Comparison of ENCODE assay signal across 1 cellular context in the genomic region with DNA sequence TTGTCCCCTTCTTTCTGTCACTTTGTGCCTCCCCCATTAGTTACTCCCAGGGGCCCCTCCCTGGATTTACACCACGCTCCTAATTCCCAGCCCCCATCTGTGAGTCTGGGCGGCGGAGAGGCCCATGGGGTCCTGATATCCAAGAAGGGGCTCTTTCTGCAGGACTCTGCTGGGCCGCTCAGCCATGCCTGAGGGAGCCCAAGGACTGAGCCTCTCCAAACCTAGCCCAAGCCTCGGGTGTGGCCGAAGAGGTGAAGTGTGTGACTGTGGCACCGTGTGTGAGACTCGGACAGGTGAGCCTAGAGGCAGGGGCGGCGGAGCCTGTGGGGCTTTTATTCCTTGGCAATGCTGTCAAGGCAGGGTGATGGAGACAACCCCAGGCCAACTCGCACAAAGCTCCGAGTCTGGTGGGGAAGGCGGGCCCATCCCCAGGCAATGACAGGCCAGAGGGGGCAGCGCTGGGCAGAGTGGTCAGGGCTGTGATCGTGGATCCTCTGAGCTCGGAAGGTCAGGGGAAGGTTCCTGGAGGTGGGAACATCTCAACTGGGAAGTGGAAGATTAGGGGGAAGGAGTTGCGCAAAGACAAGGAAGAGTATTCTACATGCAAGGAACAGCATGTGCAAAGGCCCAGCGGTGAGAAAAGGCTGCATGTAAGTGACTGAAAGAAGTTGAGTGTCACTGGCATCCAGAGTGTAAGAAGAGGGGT.
A peak's percentile ranks its signal among the peaks of the same experiment; 100 is the strongest.
TF ChIP-seq lines count a peak whose summit lies in the region.

No MANE protein-coding gene starts in this region.

TF ChIP-seq in K562, 482 proteins besides CTCF, POLR2A, EP300 and RAD21 (continues in another document):
- TF ChIP-seq ZNF436 (CRISPR knock-in tag; IDR thresholded peaks at IDR 0.05) (no peak), NFXL1 (CRISPR knock-in tag; IDR thresholded peaks at IDR 0.05) (no peak), HDAC2 (IDR thresholded peaks at IDR 0.05) (peak; percentile 34; the same call in 1 of the 2 replicates), ETV5 (CRISPR knock-in tag; IDR thresholded peaks at IDR 0.05; ENCODE audit: low read depth) (0 out of 2 replicates have a peak, but pooled peaks have one; percentile 18), TAL1 (IDR thresholded peaks at IDR 0.05) (no peak), ZBTB17 (CRISPR knock-in tag; IDR thresholded peaks at IDR 0.05) (no peak), NR2F6 (CRISPR knock-in tag; IDR thresholded peaks at IDR 0.05) (no peak), ZNF140 (CRISPR knock-in tag; IDR thresholded peaks at IDR 0.05) (no peak), XRCC5 (IDR thresholded peaks at IDR 0.05; ENCODE audit: low read depth, low read length) (no peak), CTBP1 (IDR thresholded peaks at IDR 0.05; ENCODE audit: borderline replicate concordance) (no peak), GATA2 (CRISPR knock-in tag; IDR thresholded peaks at IDR 0.05) (no peak), ZC3H11A (IDR thresholded peaks at IDR 0.05; ENCODE audit: low read depth, low read length) (no peak), HMG20A (CRISPR knock-in tag; conservative IDR thresholded peaks at IDR 0.05) (no peak), ZFP30 (CRISPR knock-in tag; IDR thresholded peaks at IDR 0.05; ENCODE audit: borderline replicate concordance) (no peak), KLF1 (tag; IDR thresholded peaks at IDR 0.05) (no peak), MTA3 (IDR thresholded peaks at IDR 0.05; ENCODE audit: borderline replicate concordance) (no peak; the same call in 1 of the 2 replicates), SPI1 (IDR thresholded peaks at IDR 0.05; ENCODE audit: borderline replicate concordance, low read depth, low read length) (no peak), MAFF (IDR thresholded peaks at IDR 0.05; ENCODE audit: low read length) (no peak), TEAD1 (CRISPR knock-in tag; IDR thresholded peaks at IDR 0.05) (no peak), CEBPG (CRISPR knock-in tag; IDR thresholded peaks at IDR 0.05) (0 out of 2 replicates have a peak, but pooled peaks have one; percentile 53), CEBPG (tag; conservative IDR thresholded peaks at IDR 0.05 in 1 of 2, IDR thresholded peaks at IDR 0.05 in 1 of 2) (0 out of 4 replicates have a peak, but pooled peaks of 1 of the 2 experiments have one; percentile 43), ZC3H8 (IDR thresholded peaks at IDR 0.05) (no peak), ZNF717 (CRISPR knock-in tag; IDR thresholded peaks at IDR 0.05) (no peak), HNRNPLL (IDR thresholded peaks at IDR 0.05; ENCODE audit: low read depth, low read length, poor library complexity, severe bottlenecking) (no peak)
- TF ChIP-seq, protein P1, sequence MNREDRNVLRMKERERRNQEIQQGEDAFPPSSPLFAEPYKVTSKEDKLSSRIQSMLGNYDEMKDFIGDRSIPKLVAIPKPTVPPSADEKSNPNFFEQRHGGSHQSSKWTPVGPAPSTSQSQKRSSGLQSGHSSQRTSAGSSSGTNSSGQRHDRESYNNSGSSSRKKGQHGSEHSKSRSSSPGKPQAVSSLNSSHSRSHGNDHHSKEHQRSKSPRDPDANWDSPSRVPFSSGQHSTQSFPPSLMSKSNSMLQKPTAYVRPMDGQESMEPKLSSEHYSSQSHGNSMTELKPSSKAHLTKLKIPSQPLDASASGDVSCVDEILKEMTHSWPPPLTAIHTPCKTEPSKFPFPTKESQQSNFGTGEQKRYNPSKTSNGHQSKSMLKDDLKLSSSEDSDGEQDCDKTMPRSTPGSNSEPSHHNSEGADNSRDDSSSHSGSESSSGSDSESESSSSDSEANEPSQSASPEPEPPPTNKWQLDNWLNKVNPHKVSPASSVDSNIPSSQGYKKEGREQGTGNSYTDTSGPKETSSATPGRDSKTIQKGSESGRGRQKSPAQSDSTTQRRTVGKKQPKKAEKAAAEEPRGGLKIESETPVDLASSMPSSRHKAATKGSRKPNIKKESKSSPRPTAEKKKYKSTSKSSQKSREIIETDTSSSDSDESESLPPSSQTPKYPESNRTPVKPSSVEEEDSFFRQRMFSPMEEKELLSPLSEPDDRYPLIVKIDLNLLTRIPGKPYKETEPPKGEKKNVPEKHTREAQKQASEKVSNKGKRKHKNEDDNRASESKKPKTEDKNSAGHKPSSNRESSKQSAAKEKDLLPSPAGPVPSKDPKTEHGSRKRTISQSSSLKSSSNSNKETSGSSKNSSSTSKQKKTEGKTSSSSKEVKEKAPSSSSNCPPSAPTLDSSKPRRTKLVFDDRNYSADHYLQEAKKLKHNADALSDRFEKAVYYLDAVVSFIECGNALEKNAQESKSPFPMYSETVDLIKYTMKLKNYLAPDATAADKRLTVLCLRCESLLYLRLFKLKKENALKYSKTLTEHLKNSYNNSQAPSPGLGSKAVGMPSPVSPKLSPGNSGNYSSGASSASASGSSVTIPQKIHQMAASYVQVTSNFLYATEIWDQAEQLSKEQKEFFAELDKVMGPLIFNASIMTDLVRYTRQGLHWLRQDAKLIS (CRISPR knock-in tag; IDR thresholded peaks at IDR 0.05): no peak
- TF ChIP-seq, protein P2, sequence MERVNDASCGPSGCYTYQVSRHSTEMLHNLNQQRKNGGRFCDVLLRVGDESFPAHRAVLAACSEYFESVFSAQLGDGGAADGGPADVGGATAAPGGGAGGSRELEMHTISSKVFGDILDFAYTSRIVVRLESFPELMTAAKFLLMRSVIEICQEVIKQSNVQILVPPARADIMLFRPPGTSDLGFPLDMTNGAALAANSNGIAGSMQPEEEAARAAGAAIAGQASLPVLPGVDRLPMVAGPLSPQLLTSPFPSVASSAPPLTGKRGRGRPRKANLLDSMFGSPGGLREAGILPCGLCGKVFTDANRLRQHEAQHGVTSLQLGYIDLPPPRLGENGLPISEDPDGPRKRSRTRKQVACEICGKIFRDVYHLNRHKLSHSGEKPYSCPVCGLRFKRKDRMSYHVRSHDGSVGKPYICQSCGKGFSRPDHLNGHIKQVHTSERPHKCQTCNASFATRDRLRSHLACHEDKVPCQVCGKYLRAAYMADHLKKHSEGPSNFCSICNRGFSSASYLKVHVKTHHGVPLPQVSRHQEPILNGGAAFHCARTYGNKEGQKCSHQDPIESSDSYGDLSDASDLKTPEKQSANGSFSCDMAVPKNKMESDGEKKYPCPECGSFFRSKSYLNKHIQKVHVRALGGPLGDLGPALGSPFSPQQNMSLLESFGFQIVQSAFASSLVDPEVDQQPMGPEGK (CRISPR knock-in tag; IDR thresholded peaks at IDR 0.05; ENCODE audit: borderline replicate concordance): no peak
- TF ChIP-seq, protein P3, sequence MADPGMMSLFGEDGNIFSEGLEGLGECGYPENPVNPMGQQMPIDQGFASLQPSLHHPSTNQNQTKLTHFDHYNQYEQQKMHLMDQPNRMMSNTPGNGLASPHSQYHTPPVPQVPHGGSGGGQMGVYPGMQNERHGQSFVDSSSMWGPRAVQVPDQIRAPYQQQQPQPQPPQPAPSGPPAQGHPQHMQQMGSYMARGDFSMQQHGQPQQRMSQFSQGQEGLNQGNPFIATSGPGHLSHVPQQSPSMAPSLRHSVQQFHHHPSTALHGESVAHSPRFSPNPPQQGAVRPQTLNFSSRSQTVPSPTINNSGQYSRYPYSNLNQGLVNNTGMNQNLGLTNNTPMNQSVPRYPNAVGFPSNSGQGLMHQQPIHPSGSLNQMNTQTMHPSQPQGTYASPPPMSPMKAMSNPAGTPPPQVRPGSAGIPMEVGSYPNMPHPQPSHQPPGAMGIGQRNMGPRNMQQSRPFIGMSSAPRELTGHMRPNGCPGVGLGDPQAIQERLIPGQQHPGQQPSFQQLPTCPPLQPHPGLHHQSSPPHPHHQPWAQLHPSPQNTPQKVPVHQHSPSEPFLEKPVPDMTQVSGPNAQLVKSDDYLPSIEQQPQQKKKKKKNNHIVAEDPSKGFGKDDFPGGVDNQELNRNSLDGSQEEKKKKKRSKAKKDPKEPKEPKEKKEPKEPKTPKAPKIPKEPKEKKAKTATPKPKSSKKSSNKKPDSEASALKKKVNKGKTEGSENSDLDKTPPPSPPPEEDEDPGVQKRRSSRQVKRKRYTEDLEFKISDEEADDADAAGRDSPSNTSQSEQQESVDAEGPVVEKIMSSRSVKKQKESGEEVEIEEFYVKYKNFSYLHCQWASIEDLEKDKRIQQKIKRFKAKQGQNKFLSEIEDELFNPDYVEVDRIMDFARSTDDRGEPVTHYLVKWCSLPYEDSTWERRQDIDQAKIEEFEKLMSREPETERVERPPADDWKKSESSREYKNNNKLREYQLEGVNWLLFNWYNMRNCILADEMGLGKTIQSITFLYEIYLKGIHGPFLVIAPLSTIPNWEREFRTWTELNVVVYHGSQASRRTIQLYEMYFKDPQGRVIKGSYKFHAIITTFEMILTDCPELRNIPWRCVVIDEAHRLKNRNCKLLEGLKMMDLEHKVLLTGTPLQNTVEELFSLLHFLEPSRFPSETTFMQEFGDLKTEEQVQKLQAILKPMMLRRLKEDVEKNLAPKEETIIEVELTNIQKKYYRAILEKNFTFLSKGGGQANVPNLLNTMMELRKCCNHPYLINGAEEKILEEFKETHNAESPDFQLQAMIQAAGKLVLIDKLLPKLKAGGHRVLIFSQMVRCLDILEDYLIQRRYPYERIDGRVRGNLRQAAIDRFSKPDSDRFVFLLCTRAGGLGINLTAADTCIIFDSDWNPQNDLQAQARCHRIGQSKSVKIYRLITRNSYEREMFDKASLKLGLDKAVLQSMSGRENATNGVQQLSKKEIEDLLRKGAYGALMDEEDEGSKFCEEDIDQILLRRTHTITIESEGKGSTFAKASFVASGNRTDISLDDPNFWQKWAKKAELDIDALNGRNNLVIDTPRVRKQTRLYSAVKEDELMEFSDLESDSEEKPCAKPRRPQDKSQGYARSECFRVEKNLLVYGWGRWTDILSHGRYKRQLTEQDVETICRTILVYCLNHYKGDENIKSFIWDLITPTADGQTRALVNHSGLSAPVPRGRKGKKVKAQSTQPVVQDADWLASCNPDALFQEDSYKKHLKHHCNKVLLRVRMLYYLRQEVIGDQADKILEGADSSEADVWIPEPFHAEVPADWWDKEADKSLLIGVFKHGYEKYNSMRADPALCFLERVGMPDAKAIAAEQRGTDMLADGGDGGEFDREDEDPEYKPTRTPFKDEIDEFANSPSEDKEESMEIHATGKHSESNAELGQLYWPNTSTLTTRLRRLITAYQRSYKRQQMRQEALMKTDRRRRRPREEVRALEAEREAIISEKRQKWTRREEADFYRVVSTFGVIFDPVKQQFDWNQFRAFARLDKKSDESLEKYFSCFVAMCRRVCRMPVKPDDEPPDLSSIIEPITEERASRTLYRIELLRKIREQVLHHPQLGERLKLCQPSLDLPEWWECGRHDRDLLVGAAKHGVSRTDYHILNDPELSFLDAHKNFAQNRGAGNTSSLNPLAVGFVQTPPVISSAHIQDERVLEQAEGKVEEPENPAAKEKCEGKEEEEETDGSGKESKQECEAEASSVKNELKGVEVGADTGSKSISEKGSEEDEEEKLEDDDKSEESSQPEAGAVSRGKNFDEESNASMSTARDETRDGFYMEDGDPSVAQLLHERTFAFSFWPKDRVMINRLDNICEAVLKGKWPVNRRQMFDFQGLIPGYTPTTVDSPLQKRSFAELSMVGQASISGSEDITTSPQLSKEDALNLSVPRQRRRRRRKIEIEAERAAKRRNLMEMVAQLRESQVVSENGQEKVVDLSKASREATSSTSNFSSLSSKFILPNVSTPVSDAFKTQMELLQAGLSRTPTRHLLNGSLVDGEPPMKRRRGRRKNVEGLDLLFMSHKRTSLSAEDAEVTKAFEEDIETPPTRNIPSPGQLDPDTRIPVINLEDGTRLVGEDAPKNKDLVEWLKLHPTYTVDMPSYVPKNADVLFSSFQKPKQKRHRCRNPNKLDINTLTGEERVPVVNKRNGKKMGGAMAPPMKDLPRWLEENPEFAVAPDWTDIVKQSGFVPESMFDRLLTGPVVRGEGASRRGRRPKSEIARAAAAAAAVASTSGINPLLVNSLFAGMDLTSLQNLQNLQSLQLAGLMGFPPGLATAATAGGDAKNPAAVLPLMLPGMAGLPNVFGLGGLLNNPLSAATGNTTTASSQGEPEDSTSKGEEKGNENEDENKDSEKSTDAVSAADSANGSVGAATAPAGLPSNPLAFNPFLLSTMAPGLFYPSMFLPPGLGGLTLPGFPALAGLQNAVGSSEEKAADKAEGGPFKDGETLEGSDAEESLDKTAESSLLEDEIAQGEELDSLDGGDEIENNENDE (IDR thresholded peaks at IDR 0.05; ENCODE audit: low read depth, low read length): no peak
- TF ChIP-seq, protein P4, sequence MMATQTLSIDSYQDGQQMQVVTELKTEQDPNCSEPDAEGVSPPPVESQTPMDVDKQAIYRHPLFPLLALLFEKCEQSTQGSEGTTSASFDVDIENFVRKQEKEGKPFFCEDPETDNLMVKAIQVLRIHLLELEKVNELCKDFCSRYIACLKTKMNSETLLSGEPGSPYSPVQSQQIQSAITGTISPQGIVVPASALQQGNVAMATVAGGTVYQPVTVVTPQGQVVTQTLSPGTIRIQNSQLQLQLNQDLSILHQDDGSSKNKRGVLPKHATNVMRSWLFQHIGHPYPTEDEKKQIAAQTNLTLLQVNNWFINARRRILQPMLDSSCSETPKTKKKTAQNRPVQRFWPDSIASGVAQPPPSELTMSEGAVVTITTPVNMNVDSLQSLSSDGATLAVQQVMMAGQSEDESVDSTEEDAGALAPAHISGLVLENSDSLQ (IDR thresholded peaks at IDR 0.05): peak; percentile 12; the same call in 1 of the 2 replicates
- TF ChIP-seq, protein P5, sequence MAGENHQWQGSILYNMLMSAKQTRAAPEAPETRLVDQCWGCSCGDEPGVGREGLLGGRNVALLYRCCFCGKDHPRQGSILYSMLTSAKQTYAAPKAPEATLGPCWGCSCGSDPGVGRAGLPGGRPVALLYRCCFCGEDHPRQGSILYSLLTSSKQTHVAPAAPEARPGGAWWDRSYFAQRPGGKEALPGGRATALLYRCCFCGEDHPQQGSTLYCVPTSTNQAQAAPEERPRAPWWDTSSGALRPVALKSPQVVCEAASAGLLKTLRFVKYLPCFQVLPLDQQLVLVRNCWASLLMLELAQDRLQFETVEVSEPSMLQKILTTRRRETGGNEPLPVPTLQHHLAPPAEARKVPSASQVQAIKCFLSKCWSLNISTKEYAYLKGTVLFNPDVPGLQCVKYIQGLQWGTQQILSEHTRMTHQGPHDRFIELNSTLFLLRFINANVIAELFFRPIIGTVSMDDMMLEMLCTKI (IDR thresholded peaks at IDR 0.05; ENCODE audit: partially characterized antibody): no peak
- TF ChIP-seq, protein P6, sequence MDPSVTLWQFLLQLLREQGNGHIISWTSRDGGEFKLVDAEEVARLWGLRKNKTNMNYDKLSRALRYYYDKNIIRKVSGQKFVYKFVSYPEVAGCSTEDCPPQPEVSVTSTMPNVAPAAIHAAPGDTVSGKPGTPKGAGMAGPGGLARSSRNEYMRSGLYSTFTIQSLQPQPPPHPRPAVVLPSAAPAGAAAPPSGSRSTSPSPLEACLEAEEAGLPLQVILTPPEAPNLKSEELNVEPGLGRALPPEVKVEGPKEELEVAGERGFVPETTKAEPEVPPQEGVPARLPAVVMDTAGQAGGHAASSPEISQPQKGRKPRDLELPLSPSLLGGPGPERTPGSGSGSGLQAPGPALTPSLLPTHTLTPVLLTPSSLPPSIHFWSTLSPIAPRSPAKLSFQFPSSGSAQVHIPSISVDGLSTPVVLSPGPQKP (CRISPR knock-in tag; IDR thresholded peaks at IDR 0.05): no peak
- TF ChIP-seq, protein P7, sequence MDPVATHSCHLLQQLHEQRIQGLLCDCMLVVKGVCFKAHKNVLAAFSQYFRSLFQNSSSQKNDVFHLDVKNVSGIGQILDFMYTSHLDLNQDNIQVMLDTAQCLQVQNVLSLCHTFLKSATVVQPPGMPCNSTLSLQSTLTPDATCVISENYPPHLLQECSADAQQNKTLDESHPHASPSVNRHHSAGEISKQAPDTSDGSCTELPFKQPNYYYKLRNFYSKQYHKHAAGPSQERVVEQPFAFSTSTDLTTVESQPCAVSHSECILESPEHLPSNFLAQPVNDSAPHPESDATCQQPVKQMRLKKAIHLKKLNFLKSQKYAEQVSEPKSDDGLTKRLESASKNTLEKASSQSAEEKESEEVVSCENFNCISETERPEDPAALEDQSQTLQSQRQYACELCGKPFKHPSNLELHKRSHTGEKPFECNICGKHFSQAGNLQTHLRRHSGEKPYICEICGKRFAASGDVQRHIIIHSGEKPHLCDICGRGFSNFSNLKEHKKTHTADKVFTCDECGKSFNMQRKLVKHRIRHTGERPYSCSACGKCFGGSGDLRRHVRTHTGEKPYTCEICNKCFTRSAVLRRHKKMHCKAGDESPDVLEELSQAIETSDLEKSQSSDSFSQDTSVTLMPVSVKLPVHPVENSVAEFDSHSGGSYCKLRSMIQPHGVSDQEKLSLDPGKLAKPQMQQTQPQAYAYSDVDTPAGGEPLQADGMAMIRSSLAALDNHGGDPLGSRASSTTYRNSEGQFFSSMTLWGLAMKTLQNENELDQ (CRISPR knock-in tag; IDR thresholded peaks at IDR 0.05; ENCODE audit: borderline replicate concordance): no peak
